15 cellular contexts compared by ENCODE assay signal in genomic region chr1:226965581-226966440, GRCh38. TPM values are rescaled to one million over a fixed set of nuclear protein-coding genes. Genes with fewer than 3 reads are reported as not detected.
DNase-seq lines count a peak whose midpoint lies in the region; ATAC-seq and TF ChIP-seq lines count a peak whose summit lies in the region.
"Had no signal": no experiment of that assay in that cellular context is flagged by ENCODE, and none has a peak within 500 bp of the region (broad histone marks: within the 10 kb centered on the region; RNA-seq: fewer than 3 reads in every experiment).

No MANE protein-coding gene starts in this region.

- H3K4me1 ChIP-seq in BLaER1, result peaks cover 72% of the 10 kb centered on the region

- peaks cover 17% of the 10 kb centered on the region for H3K9me3 ChIP-seq in BLaER1

- CTCF ChIA-PET in activated CD4-positive, alpha-beta memory T cell treated with anti-CD3 and anti-CD28 coated beads for 36 hours (lab: Charles Lee), result no interaction called here

- ATAC-seq in HG02763 (IDR thresholded peaks at IDR 0.05; ENCODE audit: unreplicated experiment), result no peak
- ATAC-seq: HCT116 had no signal

- POLR2A ChIA-PET in activated CD4-positive, alpha-beta memory T cell treated with anti-CD3 and anti-CD28 coated beads for 36 hours (lab: Charles Lee), result no interaction called here

- H3K4me3 ChIP-seq in BLaER1, result no peak overlapping the region
- H3K4me3 ChIP-seq in dorsolateral prefrontal cortex, result no peak overlapping the region
- H3K4me3 ChIP-seq: GM23248, PC-9 had no signal

- H3K27me3 Mint-ChIP-seq in activated CD4-positive, alpha-beta memory T cell treated with anti-CD3 and anti-CD28 coated beads for 36 hours, result no peaks in the 10 kb centered on the region

- peaks cover 76% of the 10 kb centered on the region for H3K36me3 ChIP-seq in BLaER1

- H3K4me1 Mint-ChIP-seq in activated CD4-positive, alpha-beta memory T cell treated with anti-CD3 and anti-CD28 coated beads for 36 hours (ENCODE audit: low read depth), result peaks cover 12% of the 10 kb centered on the region

- no peak for TF ChIP-seq CTCF in dorsolateral prefrontal cortex (IDR thresholded peaks at IDR 0.05 in 54 of 56, conservative IDR thresholded peaks at IDR 0.05 in 2 of 56; ENCODE audit: low read depth in 1 of 56, partially characterized antibody in 56 of 56)

- H3K27ac Mint-ChIP-seq in activated CD4-positive, alpha-beta memory T cell treated with anti-CD3 and anti-CD28 coated beads for 36 hours, result no peak overlapping the region

- peak overlapping the region; percentile 60 for H3K9ac ChIP-seq in BLaER1
- H3K9ac ChIP-seq: GM23248 had no signal

- no peak overlapping the region for H3K4me3 Mint-ChIP-seq in activated CD4-positive, alpha-beta memory T cell treated with anti-CD3 and anti-CD28 coated beads for 36 hours

- H3K4me2 ChIP-seq in BLaER1, result peak overlapping the region; percentile 86
- H3K4me2 ChIP-seq: PC-9 had no signal

- peak overlapping the region; percentile 90 for H3K27ac ChIP-seq in BLaER1
- H3K27ac ChIP-seq in dorsolateral prefrontal cortex, result peak overlapping the region in 44 of 59 donors; percentile 1 to 83 (median 52)
- H3K27ac ChIP-seq: GM23248, PC-9 had no signal

- H4K20me1 ChIP-seq in BLaER1, result peaks cover 25% of the 10 kb centered on the region; the same call in 1 of the 2 replicates

- peak; percentile 11 for DNase-seq in NCI-H1694 treated with DMSO at 0.1 percent for 48 hours (lab: John Stamatoyannopoulos, UW)
- DNase-seq in NCI-H1694 (lab: John Stamatoyannopoulos, UW), result no peak
- peak in 1 of 10 donors; percentile 35 for DNase-seq in dorsolateral prefrontal cortex
- peak; percentile 13 for DNase-seq in posterior vena cava (ENCODE audit: low spot score)
- no peak for DNase-seq in activated CD4-positive, alpha-beta memory T cell treated with anti-CD3 and anti-CD28 coated beads for 36 hours
- no peak for DNase-seq in stimulated activated naive CD4-positive, alpha-beta T cell treated with Interleukin-2 at 50 U/mL for 16 hours (lab: John Stamatoyannopoulos, UW)
- DNase-seq: 8988T, GM23248, NCI-H146, NCI-H2171 treated with DMSO at 0.1 percent for 48 hours, NCI-H774, PC-9 had no signal

- H3K27me3 ChIP-seq in BLaER1 (no peaks in the 10 kb centered on the region), dorsolateral prefrontal cortex (no peaks in the 10 kb centered on the region)

- H3K9me3 Mint-ChIP-seq in activated CD4-positive, alpha-beta memory T cell treated with anti-CD3 and anti-CD28 coated beads for 36 hours, result no peaks in the 10 kb centered on the region

- intact Hi-C loops in dorsolateral prefrontal cortex (cut with DNase I), result no loop called here
- intact Hi-C loops in posterior vena cava (cut with DNase I), result no loop called here
- intact Hi-C loops in activated CD4-positive, alpha-beta memory T cell treated with anti-CD3 and anti-CD28 coated beads for 36 hours (cut with micrococcal nuclease), result no loop called here

- H3K36me3 Mint-ChIP-seq in activated CD4-positive, alpha-beta memory T cell treated with anti-CD3 and anti-CD28 coated beads for 36 hours, result peaks cover 12% of the 10 kb centered on the region

RNA-seq across cellular contexts. Expression of gene COQ8A, which starts 25.7 kb away (rescaled TPM):
- 10 to 100 TPM; 27.2 to 59.8 (median 44.7) TPM for total RNA-seq in dorsolateral prefrontal cortex
- 10 to 100 TPM; 15.4 to 21.1 TPM for total RNA-seq in posterior vena cava
- total RNA-seq in activated CD4-positive, alpha-beta memory T cell treated with anti-CD3 and anti-CD28 coated beads for 36 hours, result 10 to 100 TPM; 19.8 to 22.2 TPM

Comparison
In these comparisons a context has a peak if more than half of its experiments do, and no peak if none do; other contexts are left out.
1. DNase-seq: peak in NCI-H1694 treated with DMSO at 0.1 percent for 48 hours (single experiment) and posterior vena cava (single experiment); none in NCI-H1694 (single experiment), activated CD4-positive, alpha-beta memory T cell treated with anti-CD3 and anti-CD28 coated beads for 36 hours (single experiment) and stimulated activated naive CD4-positive, alpha-beta T cell treated with Interleukin-2 at 50 U/mL for 16 hours (single experiment).